8 cellular contexts compared by ENCODE assay signal in the genomic region with DNA sequence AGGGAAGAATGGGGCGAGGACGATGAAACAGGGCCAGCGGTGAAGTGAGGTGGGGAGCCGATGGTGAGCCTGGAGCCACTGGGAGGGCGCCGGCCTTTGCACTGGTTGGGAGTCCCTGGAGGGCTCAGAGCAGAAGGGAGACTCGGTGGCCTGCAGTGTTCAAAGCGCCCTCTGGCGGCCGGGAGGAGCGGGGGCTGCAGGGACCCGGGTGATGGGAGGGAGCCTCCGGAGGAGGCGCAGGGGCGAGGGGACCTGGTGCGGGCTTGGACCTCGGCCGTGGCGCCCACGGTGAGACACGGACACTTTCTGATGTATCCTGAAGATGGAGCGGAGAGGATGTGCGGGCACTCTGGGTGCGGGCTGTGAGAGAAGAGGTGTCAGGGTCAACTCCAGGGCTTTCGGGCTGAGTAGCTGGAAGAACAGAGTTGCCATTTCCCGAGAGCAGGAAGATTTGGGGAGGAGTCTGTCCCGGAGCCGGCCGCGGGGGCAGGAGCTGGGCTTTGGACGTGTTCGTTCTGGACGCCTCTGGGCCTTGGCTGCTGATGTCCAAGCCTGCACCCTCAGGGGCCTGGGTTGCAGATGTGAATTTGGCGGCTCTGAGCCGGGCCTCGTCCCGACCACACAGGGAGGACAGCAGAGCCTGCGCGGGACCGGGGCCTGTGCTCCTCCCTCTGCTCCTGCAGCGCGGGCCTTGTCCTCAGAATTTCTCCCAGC. TPM values are rescaled to one million over a fixed set of nuclear protein-coding genes. Genes with fewer than 3 reads are reported as not detected.
DNase-seq lines count a peak whose midpoint lies in the region; ATAC-seq lines count a peak whose summit lies in the region.

No MANE protein-coding gene starts in this region.

- no peak overlapping the region for H3K27ac ChIP-seq in right cardiac atrium (ENCODE audit: low read length)

- intact Hi-C loops in right cardiac atrium (cut with DNase I): loop anchor here (2.0 to 10.0 kb wide), 5 partner anchors 43 to 185 kb away; no protein-coding TSS in a partner anchor

- 24% methylated on average over 42 of the region's 42 CpGs for WGBS in right cardiac atrium

- H3K4me1 ChIP-seq in right cardiac atrium (ENCODE audit: control insufficient read depth, insufficient read depth, low read length): no peaks in the 10 kb centered on the region

- no peaks in the 10 kb centered on the region for H3K9me3 ChIP-seq in right cardiac atrium (ENCODE audit: control insufficient read depth, low read length)

- peak; percentile 70 for ATAC-seq in HG03175 (IDR thresholded peaks at IDR 0.05; ENCODE audit: unreplicated experiment)
- ATAC-seq in right cardiac atrium: peak; percentile 87 to 93
- ATAC-seq in HG02938 (IDR thresholded peaks at IDR 0.05; ENCODE audit: unreplicated experiment): no peak

- no peaks in the 10 kb centered on the region for H3K27me3 ChIP-seq in right cardiac atrium (ENCODE audit: control insufficient read depth, insufficient read depth)

- DNase-seq in COR-L47 (lab: John Stamatoyannopoulos, UW) (peak; percentile 21), SKM-1 treated with dmso at 0.1 percent for 144 hours (lab: John Stamatoyannopoulos, UW; ENCODE audit: unreplicated experiment) (peak; percentile 78), right cardiac atrium (peak; percentile 84 to 94 (median 93)), NCI-H128 (lab: John Stamatoyannopoulos, UW; ENCODE audit: unreplicated experiment) (no peak)
- DNase-seq in activated naive CD4-positive, alpha-beta T cell treated with anti-CD3 and anti-CD28 coated beads, Interleukin-2, amount 50 U/mL, for 16 hours: peak; percentile 83
- DNase-seq in stimulated activated CD4-positive, alpha-beta T cell treated with anti-CD3 and anti-CD28 coated beads, Interleukin-12 subunit alpha, Interleukin-12 subunit beta, amount 100 ng/mL, for 24 hours (ENCODE audit: low read depth in 2 of 2): peak; percentile 60 to 79

- H3K4me3 ChIP-seq in right cardiac atrium (ENCODE audit: low read length): no peak overlapping the region

RNA-seq across cellular contexts. Expression of gene HEYL, which starts 29.7 kb away (rescaled TPM):
- 10 to 100 TPM; 25.9 to 50.5 (median 32.8) TPM for total RNA-seq in right cardiac atrium
- polyA plus RNA-seq in right cardiac atrium: 22.6 TPM

RNA-seq across cellular contexts. Expression of gene PABPC4, which starts 33.2 kb away (rescaled TPM):
- total RNA-seq in right cardiac atrium: 100 to 1,000 TPM; 267 to 489 (median 336) TPM
- polyA plus RNA-seq in right cardiac atrium: 154 TPM
